Comparison of ENCODE assay signal across 9 cellular contexts in the genomic region with DNA sequence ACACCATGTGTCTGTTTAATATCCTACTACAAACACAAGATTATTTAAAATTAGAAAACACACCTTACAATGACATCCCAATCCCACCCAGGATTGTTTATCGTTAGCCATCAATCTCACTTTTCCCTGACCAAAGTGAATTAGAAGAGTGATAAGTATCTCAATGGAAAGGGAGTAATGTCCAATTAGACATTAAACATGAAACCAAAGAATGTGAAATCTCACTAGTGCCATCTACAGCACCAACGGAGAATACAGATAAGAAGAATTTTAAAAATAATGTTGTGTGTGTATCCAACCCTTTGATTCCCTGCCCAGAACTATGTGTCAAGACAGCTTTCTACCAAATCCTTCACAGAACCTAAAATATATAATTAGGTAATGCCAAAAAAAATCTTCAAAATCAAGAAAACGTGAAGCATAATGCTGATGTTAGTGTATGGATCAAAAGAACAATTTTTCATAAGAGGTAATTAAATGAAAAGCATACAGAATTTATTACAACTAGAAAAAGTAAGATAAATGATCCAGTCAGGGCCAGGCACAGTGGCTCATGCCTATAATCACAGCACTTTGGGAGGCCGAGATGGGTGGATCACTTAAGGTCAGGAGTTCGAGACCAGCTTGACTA.
DNase-seq lines count a peak whose midpoint lies in the region; ATAC-seq, FAIRE-seq and TF ChIP-seq lines count a peak whose summit lies in the region.
"Had no signal": no experiment of that assay in that cellular context is flagged by ENCODE, and none has a peak within 500 bp of the region (broad histone marks: within the 10 kb centered on the region; RNA-seq: fewer than 3 reads in every experiment).

No MANE protein-coding gene starts in this region.

- H3K4me1 ChIP-seq in A549: no peaks in the 10 kb centered on the region
- no peaks in the 10 kb centered on the region for H3K4me1 ChIP-seq in endothelial cell of umbilical vein (ENCODE audit: control insufficient read depth, extremely low read depth, insufficient read depth, low read length)

- BruUV-seq in endothelial cell of umbilical vein (replicated peaks; lab: Mats Ljungman, UMichigan): no TSS peak

- H3K9me1 ChIP-seq in endothelial cell of umbilical vein (replicated peaks; ENCODE audit: control insufficient read depth, extremely low read depth, insufficient read depth, low read length): no peaks in the 10 kb centered on the region

- H3K36me3 ChIP-seq in GM06990 (ENCODE audit: control insufficient read depth, insufficient read depth, low read length): no peaks in the 10 kb centered on the region; the same call in 1 of the 2 replicates
- no peaks in the 10 kb centered on the region for H3K36me3 ChIP-seq in endothelial cell of umbilical vein (ENCODE audit: control insufficient read depth in 2 of 2, extremely low read depth in 1 of 2, insufficient read depth in 2 of 2, low read length in 2 of 2)

- H3K27ac Mint-ChIP-seq in progenitor cell of endocrine pancreas: no peak overlapping the region

- intact Hi-C loops in endothelial cell of umbilical vein (cut with micrococcal nuclease): loop anchor here (1.0 to 10.0 kb wide), 3 partner anchors 196 to 651 kb away; no protein-coding TSS in a partner anchor

- POLR2A ChIA-PET in A549 (lab: Yijun Ruan, JAX): no interaction called here
- POLR2A ChIA-PET in endothelial cell of umbilical vein (lab: Charles Lee): no interaction called here

- no peak for TF ChIP-seq EP300 in A549 (IDR thresholded peaks at IDR 0.05)

- peak; percentile 78 for ATAC-seq in A549
- no peak for ATAC-seq in HG03378 (IDR thresholded peaks at IDR 0.05; ENCODE audit: unreplicated experiment)
- ATAC-seq in HG02970 (IDR thresholded peaks at IDR 0.05; ENCODE audit: low FRiP score, unreplicated experiment): no peak

- TF ChIP-seq RAD21 in A549 (conservative IDR thresholded peaks at IDR 0.05 in 1 of 2, IDR thresholded peaks at IDR 0.05 in 1 of 2): peak; percentile 76 to 80

- H3K27me3 ChIP-seq in GM06990 (replicated peaks; ENCODE audit: control insufficient read depth, insufficient read depth, low read length) (no peaks in the 10 kb centered on the region), endothelial cell of umbilical vein (ENCODE audit: control insufficient read depth in 2 of 2, insufficient read depth in 2 of 2, low read length in 2 of 2) (no peaks in the 10 kb centered on the region)

- H2AFZ ChIP-seq in endothelial cell of umbilical vein (ENCODE audit: low read depth, low read length): no peak overlapping the region

- no peaks in the 10 kb centered on the region for H4K20me1 ChIP-seq in endothelial cell of umbilical vein (replicated peaks; ENCODE audit: control insufficient read depth, extremely low read depth, insufficient read depth, low read length)

- TF ChIP-seq CTCF in A549 (IDR thresholded peaks at IDR 0.05): peak; percentile 88
- TF ChIP-seq CTCF in GM06990 (IDR thresholded peaks at IDR 0.05; ENCODE audit: insufficient read depth, low read length, poor library complexity, severe bottlenecking): peak; percentile 57
- TF ChIP-seq CTCF in endothelial cell of umbilical vein (IDR thresholded peaks at IDR 0.05; ENCODE audit: extremely low read depth in 1 of 2, insufficient read depth in 1 of 2, low read depth in 1 of 2, low read length in 2 of 2): peak; percentile 29 to 35
- TF ChIP-seq CTCF in progenitor cell of endocrine pancreas (IDR thresholded peaks at IDR 0.05; ENCODE audit: unreplicated experiment): peak; percentile 57

- H3K4me2 ChIP-seq in A549 (no peak overlapping the region), endothelial cell of umbilical vein (ENCODE audit: insufficient read depth, low read length) (no peak overlapping the region)

- CTCF ChIA-PET in A549 (lab: Yijun Ruan, JAX): interaction anchor here (0.6 to 2.4 kb wide), 15 partner anchors 9 to 740 kb away, joined by 3 to 10 read pairs (median 3); no protein-coding TSS in a partner anchor
- CTCF ChIA-PET in endothelial cell of umbilical vein (lab: Charles Lee): interaction anchor here (0.7 kb wide), 1 partner anchor 23 kb away, joined by 3 read pairs; no protein-coding TSS in a partner anchor

- no peaks in the 10 kb centered on the region for H3K9me3 ChIP-seq in A549
- H3K9me3 ChIP-seq in endothelial cell of umbilical vein (replicated peaks; ENCODE audit: control insufficient read depth, insufficient read depth, low read length): no peaks in the 10 kb centered on the region

- dilution Hi-C loops in endothelial cell of umbilical vein (cut with MboI; ENCODE audit: extremely low pct_ligation_motif_present, low sequenced_read_pairs): no loop called here

- TF ChIP-seq POLR2A in A549 (IDR thresholded peaks at IDR 0.05; ENCODE audit: low read length): no peak
- TF ChIP-seq POLR2A in endothelial cell of umbilical vein (IDR thresholded peaks at IDR 0.05; ENCODE audit: low read depth, low read length): no peak

- WGBS in A549 (ENCODE audit: missing lambda C conversion rate): 26% methylated on average over 5 of the region's 5 CpGs

- DNase-seq in A549 (ENCODE audit: low read depth in 1 of 2, low spot score in 1 of 2): peak; percentile 8 to 48
- DNase-seq in GM06990 (ENCODE audit: extremely low read depth, insufficient read length): no peak
- DNase-seq in NCI-H748 (lab: John Stamatoyannopoulos, UW; ENCODE audit: unreplicated experiment): peak; percentile 26
- peak; percentile 51 for DNase-seq in endothelial cell of umbilical vein (ENCODE audit: low read depth, low spot score)
- DNase-seq in progenitor cell of endocrine pancreas (ENCODE audit: low spot score, unreplicated experiment): no peak
- no peak for DNase-seq in NCI-H128 (lab: John Stamatoyannopoulos, UW; ENCODE audit: unreplicated experiment)

- FAIRE-seq in A549 (lab: Jason Lieb, UNC): peak; percentile 74
- no peak for FAIRE-seq in endothelial cell of umbilical vein (lab: Jason Lieb, UNC)

- H3K4me3 Mint-ChIP-seq in progenitor cell of endocrine pancreas (ENCODE audit: low read depth): no peak overlapping the region

- no peaks in the 10 kb centered on the region for H3K79me2 ChIP-seq in endothelial cell of umbilical vein (ENCODE audit: control insufficient read depth, insufficient read depth, low read length)

- no peak overlapping the region for H3K4me3 ChIP-seq in A549
- H3K4me3 ChIP-seq in GM06990 (replicated peaks; ENCODE audit: low read depth, low read length): no peak overlapping the region
- no peak overlapping the region for H3K4me3 ChIP-seq in endothelial cell of umbilical vein (replicated peaks in 1 of 3; ENCODE audit: insufficient read depth in 1 of 3, low read depth in 1 of 3, low read length in 3 of 3)

- H3K9ac ChIP-seq in endothelial cell of umbilical vein (replicated peaks; ENCODE audit: extremely low read depth, insufficient read depth, low read length): no peak overlapping the region

- peaks cover 14% of the 10 kb centered on the region for H3K9me3 Mint-ChIP-seq in progenitor cell of endocrine pancreas (ENCODE audit: low read depth)

- H3K27me3 Mint-ChIP-seq in progenitor cell of endocrine pancreas: no peaks in the 10 kb centered on the region

- no peaks in the 10 kb centered on the region for H3K4me1 Mint-ChIP-seq in progenitor cell of endocrine pancreas (ENCODE audit: low read depth)

- no peak overlapping the region for H3K27ac ChIP-seq in A549
- no peak overlapping the region for H3K27ac ChIP-seq in endothelial cell of umbilical vein (ENCODE audit: insufficient read depth, low read depth, low read length)
- H3K27ac ChIP-seq: epithelial cell of prostate had no signal

- H3K36me3 Mint-ChIP-seq in progenitor cell of endocrine pancreas (ENCODE audit: insufficient read depth): peaks cover 10% of the 10 kb centered on the region

TF ChIP-seq in A549, 52 proteins besides CTCF, POLR2A, EP300 and RAD21:
- TF ChIP-seq HMGXB4 (CRISPR knock-in tag; IDR thresholded peaks at IDR 0.05; ENCODE audit: borderline replicate concordance): no peak
- TF ChIP-seq SMC3 (IDR thresholded peaks at IDR 0.05): peak; percentile 80
TF ChIP-seq in A549: peak in this region for 1.

TF ChIP-seq in endothelial cell of umbilical vein, 7 proteins besides CTCF, POLR2A, EP300 and RAD21:
- TF ChIP-seq MYC (IDR thresholded peaks at IDR 0.05; ENCODE audit: low read depth, low read length) (no peak), POLR2AphosphoS5 (IDR thresholded peaks at IDR 0.05; ENCODE audit: insufficient read depth, low read depth, low read length) (no peak), GATA2 (IDR thresholded peaks at IDR 0.05; ENCODE audit: insufficient read depth, insufficient read length, low read depth, low read length) (no peak), EZH2 (IDR thresholded peaks at IDR 0.05; ENCODE audit: borderline replicate concordance, low read depth, low read length, severe bottlenecking) (no peak), MAX (IDR thresholded peaks at IDR 0.05; ENCODE audit: insufficient read depth, insufficient read length) (no peak), FOS (IDR thresholded peaks at IDR 0.05; ENCODE audit: borderline replicate concordance, insufficient read depth, low read length) (no peak), JUN (IDR thresholded peaks at IDR 0.05; ENCODE audit: borderline replicate concordance, insufficient read depth, insufficient read length, low read depth) (no peak)

Comparison
In these comparisons a context has a peak if more than half of its experiments do, and no peak if none do; other contexts are left out.
1. ATAC-seq: peak in A549 (2 of 2); none in HG03378 (single experiment) and HG02970 (single experiment).
2. DNase-seq: peak in A549 (2 of 2), NCI-H748 (single experiment) and endothelial cell of umbilical vein (single experiment); none in GM06990 (single experiment), progenitor cell of endocrine pancreas (single experiment) and NCI-H128 (single experiment).
3. CTCF ChIP-seq: peak in every context shown above with its lines; median percentile 88 in A549; 57 in GM06990; 57 in progenitor cell of endocrine pancreas; 32 in endothelial cell of umbilical vein.